Comparison of ENCODE assay signal across 8 cellular contexts in genomic region chr6:113854531-113855499, GRCh38. TPM values are rescaled to one million over a fixed set of nuclear protein-coding genes. Genes with fewer than 3 reads are reported as not detected.
A peak's percentile ranks its signal among the peaks of the same experiment; 100 is the strongest.
DNase-seq lines count a peak whose midpoint lies in the region; ATAC-seq, FAIRE-seq and TF ChIP-seq lines count a peak whose summit lies in the region.

No MANE protein-coding gene starts in this region.

- no peak overlapping the region for H3K27ac ChIP-seq in GM23338 (ENCODE audit: low read depth)
- H3K27ac ChIP-seq in neural cell (ENCODE audit: low read length) = peak overlapping the region; percentile 100

- H3K36me3 ChIP-seq in GM23338 (ENCODE audit: insufficient read depth) (no peaks in the 10 kb centered on the region), neural cell (ENCODE audit: insufficient read depth, low read length) (no peaks in the 10 kb centered on the region)

- TF ChIP-seq CTCF in D721Med (IDR thresholded peaks at IDR 0.05; ENCODE audit: insufficient read depth, missing control alignments) (peak; percentile 19), GM23338 (conservative IDR thresholded peaks at IDR 0.05; ENCODE audit: low read depth in 2 of 2) (peak in 1 of 2 experiments; percentile 20; a peak in 1 of 4 replicates), neural cell (IDR thresholded peaks at IDR 0.05; ENCODE audit: poor library complexity, severe bottlenecking) (peak; percentile 73)

- H4K20me1 ChIP-seq in GM23338 (replicated peaks; ENCODE audit: insufficient read depth) (no peaks in the 10 kb centered on the region), neural cell (ENCODE audit: insufficient read depth) (peaks cover 7% of the 10 kb centered on the region)

- peak; percentile 59 for TF ChIP-seq EP300 in neural cell (conservative IDR thresholded peaks at IDR 0.05; ENCODE audit: poor library complexity, severe bottlenecking)

- peak overlapping the region; percentile 100 for H3K9ac ChIP-seq in neural cell (ENCODE audit: low read length)

- peak overlapping the region; percentile 94 for H2AFZ ChIP-seq in GM23338
- peak overlapping the region; percentile 66 for H2AFZ ChIP-seq in neural cell (ENCODE audit: low read depth, low read length)

- no peak for FAIRE-seq in D721Med (lab: Jason Lieb, UNC)

- H3K9me3 ChIP-seq in neural cell (ENCODE audit: low read length) = no peaks in the 10 kb centered on the region

- H3K4me2 ChIP-seq in GM23338 (peak overlapping the region; percentile 97), neural cell (ENCODE audit: low read length) (peak overlapping the region; percentile 94)

- no peak overlapping the region for H3K27ac Mint-ChIP-seq in GM23338
- H3K27ac Mint-ChIP-seq in activated T-helper 2 cell treated with anti-CD3 and anti-CD28 coated beads, Interferon-gamma antibody, Interleukin-2, Interleukin-4, amounts not matched to agents 10 μg/mL and 5 μg/mL and 100 μg/mL, durations not matched to agents 14 hours and 24 hours and 36 hours = no peak overlapping the region

- H3K4me3 Mint-ChIP-seq in GM23338 = no peak overlapping the region; the same call in 2 of the 3 replicates
- H3K4me3 Mint-ChIP-seq in activated T-helper 2 cell treated with anti-CD3 and anti-CD28 coated beads, Interferon-gamma antibody, Interleukin-2, Interleukin-4, amounts not matched to agents 10 μg/mL and 5 μg/mL and 100 μg/mL, durations not matched to agents 14 hours and 24 hours and 36 hours (ENCODE audit: low read depth) = peak overlapping the region; percentile 10

- ATAC-seq in GM23338 = peak; percentile 22
- ATAC-seq in HG03457 (IDR thresholded peaks at IDR 0.05; ENCODE audit: unreplicated experiment) = no peak
- ATAC-seq in GM18858 (IDR thresholded peaks at IDR 0.05; ENCODE audit: unreplicated experiment) = no peak

- peaks cover 6% of the 10 kb centered on the region; the same call in 2 of the 3 replicates for H3K4me1 Mint-ChIP-seq in GM23338
- peaks cover 15% of the 10 kb centered on the region for H3K4me1 Mint-ChIP-seq in activated T-helper 2 cell treated with anti-CD3 and anti-CD28 coated beads, Interferon-gamma antibody, Interleukin-2, Interleukin-4, amounts not matched to agents 10 μg/mL and 5 μg/mL and 100 μg/mL, durations not matched to agents 14 hours and 24 hours and 36 hours (ENCODE audit: low read depth)

- H3K27me3 ChIP-seq in GM23338 (ENCODE audit: insufficient read depth) (peaks cover 64% of the 10 kb centered on the region), neural cell (ENCODE audit: insufficient read depth, low read depth, low read length) (no peaks in the 10 kb centered on the region)

- H3K79me2 ChIP-seq in GM23338 (replicated peaks; ENCODE audit: insufficient read depth) (peaks cover 21% of the 10 kb centered on the region), neural cell (replicated peaks; ENCODE audit: insufficient read depth, low read length) (peaks cover 34% of the 10 kb centered on the region)

- H3F3A ChIP-seq in GM23338 (replicated peaks; ENCODE audit: low read depth) = peaks cover 5% of the 10 kb centered on the region
- peaks cover 9% of the 10 kb centered on the region for H3F3A ChIP-seq in neural cell (ENCODE audit: insufficient read depth, low read length, poor library complexity, severe bottlenecking)

- TF ChIP-seq RAD21 in neural cell (conservative IDR thresholded peaks at IDR 0.05) = peak; percentile 79

- H3K27me3 Mint-ChIP-seq in GM23338 (ENCODE audit: insufficient read depth, low read depth, poor library complexity) = peaks cover 13% of the 10 kb centered on the region
- H3K27me3 Mint-ChIP-seq in activated T-helper 2 cell treated with anti-CD3 and anti-CD28 coated beads, Interferon-gamma antibody, Interleukin-2, Interleukin-4, amounts not matched to agents 10 μg/mL and 5 μg/mL and 100 μg/mL, durations not matched to agents 14 hours and 24 hours and 36 hours (ENCODE audit: low read depth) = peaks cover 40% of the 10 kb centered on the region

- H3K9me2 ChIP-seq in GM23338 (ENCODE audit: insufficient read depth) (no peaks in the 10 kb centered on the region), neural cell (ENCODE audit: insufficient read depth, low read length) (no peaks in the 10 kb centered on the region)

- DNase-seq in D721Med (ENCODE audit: insufficient read length, low spot score) (peak; percentile 53), GM23338 (ENCODE audit: low spot score) (peak; percentile 90), NCI-H2196 (lab: John Stamatoyannopoulos, UW; ENCODE audit: unreplicated experiment) (peak; percentile 87), glomerular visceral epithelial cell (ENCODE audit: extremely low spot score) (peak; percentile 89)
- no peak for DNase-seq in activated T-helper 2 cell treated with anti-CD3 and anti-CD28 coated beads, Interferon-gamma antibody, Interleukin-2, Interleukin-4, amounts not matched to agents 10 μg/mL and 5 μg/mL and 100 μg/mL, durations not matched to agents 14 hours and 24 hours and 36 hours (ENCODE audit: low spot score)

- intact Hi-C loops in activated T-helper 2 cell treated with anti-CD3 and anti-CD28 coated beads, Interferon-gamma antibody, Interleukin-2, Interleukin-4, amounts not matched to agents 10 μg/mL and 5 μg/mL and 100 μg/mL, durations not matched to agents 14 hours and 24 hours and 36 hours (cut with micrococcal nuclease) = loop anchor here (5.0 kb wide), 2 partner anchors 117 to 1073 kb away; partner anchors contain the start of gene HDAC2

- 0 out of 2 replicates have a peak, but pooled peaks cover 8% of the 10 kb centered on the region for H3K4me1 ChIP-seq in GM23338 (ENCODE audit: insufficient read depth)

- peak overlapping the region; percentile 95 for H3K4me3 ChIP-seq in GM23338
- H3K4me3 ChIP-seq in neural cell (ENCODE audit: low read length) = peak overlapping the region; percentile 85

- 0 out of 3 replicates have a peak, but pooled peaks cover 3% of the 10 kb centered on the region for H3K36me3 Mint-ChIP-seq in GM23338 (ENCODE audit: low read depth)
- H3K36me3 Mint-ChIP-seq in activated T-helper 2 cell treated with anti-CD3 and anti-CD28 coated beads, Interferon-gamma antibody, Interleukin-2, Interleukin-4, amounts not matched to agents 10 μg/mL and 5 μg/mL and 100 μg/mL, durations not matched to agents 14 hours and 24 hours and 36 hours (ENCODE audit: low read depth) = no peaks in the 10 kb centered on the region

- peaks cover 4% of the 10 kb centered on the region; the same call in 1 of the 3 replicates for H3K9me3 Mint-ChIP-seq in GM23338
- H3K9me3 Mint-ChIP-seq in activated T-helper 2 cell treated with anti-CD3 and anti-CD28 coated beads, Interferon-gamma antibody, Interleukin-2, Interleukin-4, amounts not matched to agents 10 μg/mL and 5 μg/mL and 100 μg/mL, durations not matched to agents 14 hours and 24 hours and 36 hours = no peaks in the 10 kb centered on the region

TF ChIP-seq in GM23338, 12 proteins besides CTCF, POLR2A, EP300 and RAD21 (continues in another document):
- TF ChIP-seq CREB1 (CRISPR knock-in tag; IDR thresholded peaks at IDR 0.05; ENCODE audit: low read depth) (no peak), STAT1 (IDR thresholded peaks at IDR 0.05; ENCODE audit: unreplicated experiment) (no peak), EZH2phosphoT487 (IDR thresholded peaks at IDR 0.05; ENCODE audit: unreplicated experiment) (no peak)

TF ChIP-seq in neural cell, 6 proteins besides CTCF, POLR2A, EP300 and RAD21:
- TF ChIP-seq TAF1 (IDR thresholded peaks at IDR 0.05; ENCODE audit: low read depth) (peak; percentile 69), EZH2 (IDR thresholded peaks at IDR 0.05; ENCODE audit: borderline replicate concordance, insufficient read depth, low read length, poor library complexity, severe bottlenecking) (no peak), REST (IDR thresholded peaks at IDR 0.05; ENCODE audit: borderline replicate concordance) (peak; percentile 78), POLR2AphosphoS5 (IDR thresholded peaks at IDR 0.05) (peak; percentile 90), MXI1 (conservative IDR thresholded peaks at IDR 0.05; ENCODE audit: poor library complexity, severe bottlenecking) (peak; percentile 59), SMC3 (conservative IDR thresholded peaks at IDR 0.05; ENCODE audit: poor library complexity) (peak; percentile 78)

RNA-seq across cellular contexts. Expression of gene MARCKS, which starts 2.3 kb away (rescaled TPM):
- 85.9 and 87.6 TPM in 2 replicates for total RNA-seq in GM23338 (2014; rRNA removed; shearing (Covaris generic))
- polyA plus RNA-seq in GM23338 (2016; fragmentation: Nextera tagmentation; extraction: Ambion mirVana) = 71.5 and 82.6 TPM in 2 replicates
- 0.28 and 0.34 TPM in 2 replicates for total RNA-seq in activated T-helper 2 cell treated with anti-CD3 and anti-CD28 coated beads, Interferon-gamma antibody, Interleukin-2, Interleukin-4, amounts not matched to agents 10 μg/mL and 5 μg/mL and 100 μg/mL, durations not matched to agents 14 hours and 24 hours and 36 hours
- 299 and 369 TPM in 2 replicates for polyA plus RNA-seq in neural cell
- 309 and 342 TPM in 2 replicates for polyA minus RNA-seq in neural cell

Comparison
In these comparisons a context has a peak if more than half of its experiments do, and no peak if none do; other contexts are left out.
1. RNA of gene MARCKS, which starts 2.3 kb away (total RNA-seq): 85.9 to 87.6 TPM in GM23338; 0.28 to 0.34 TPM in activated T-helper 2 cell treated with anti-CD3 and anti-CD28 coated beads, Interferon-gamma antibody, Interleukin-2, Interleukin-4, amounts not matched to agents 10 μg/mL and 5 μg/mL and 100 μg/mL, durations not matched to agents 14 hours and 24 hours and 36 hours; every median in the first group is over 10 times any median in the second.